ENCODE assay signal across 23 cellular contexts in genomic region chr22:50197000-50197800, GRCh38. TPM values are rescaled to one million over a fixed set of nuclear protein-coding genes. Genes with fewer than 3 reads are reported as not detected.
DNase-seq lines count a peak whose midpoint lies in the region; ATAC-seq and TF ChIP-seq lines count a peak whose summit lies in the region.
"Had no signal": no experiment of that assay in that cellular context is flagged by ENCODE, and none has a peak within 500 bp of the region (broad histone marks: within the 10 kb centered on the region; RNA-seq: fewer than 3 reads in every experiment).

No MANE protein-coding gene starts in this region.

- no peak overlapping the region for H3K27ac ChIP-seq in right cardiac atrium (ENCODE audit: low read length)
- peak overlapping the region; percentile 18 for H3K27ac ChIP-seq in neutrophil
- H3K27ac ChIP-seq: colonic mucosa, heart left ventricle, sigmoid colon, testis, uterus had no signal

- no peaks in the 10 kb centered on the region for H3K9me3 ChIP-seq in right cardiac atrium (ENCODE audit: control insufficient read depth, low read length)
- H3K9me3 ChIP-seq in neutrophil: no peaks in the 10 kb centered on the region
- no peaks in the 10 kb centered on the region for H3K9me3 ChIP-seq in MG63
- H3K9me3 ChIP-seq: colonic mucosa, heart left ventricle, sigmoid colon, testis, uterus had no signal

- WGBS in right cardiac atrium: 88% methylated on average over 23 of the region's 23 CpGs

- ATAC-seq in right cardiac atrium (no peak), left cardiac atrium (no peak)
- ATAC-seq: activated CD8-positive, alpha-beta memory T cell treated with anti-CD3 and anti-CD28 coated beads, Interleukin-2, amount 10 ng/mL, durations not matched to agents 7 days and 5 days; effector memory CD8-positive, alpha-beta T cell; GM23338; heart left ventricle had no signal

- intact Hi-C loops in right cardiac atrium (cut with DNase I) (no loop called here), left cardiac atrium (cut with DNase I) (no loop called here)

- H3K4me3 ChIP-seq in right cardiac atrium (ENCODE audit: low read length) (no peak overlapping the region), neutrophil (ENCODE audit: low read depth in 1 of 2, low read length in 1 of 2) (no peak overlapping the region), MG63 (no peak overlapping the region)
- H3K4me3 ChIP-seq: colonic mucosa, GM23338, heart left ventricle, lung, sigmoid colon, testis, uterus had no signal

- H3K36me3 ChIP-seq in neutrophil (peaks cover 63% of the 10 kb centered on the region), MG63 (peaks cover 24% of the 10 kb centered on the region)
- H3K36me3 ChIP-seq: uterus had no signal

- H3K27me3 ChIP-seq in right cardiac atrium (ENCODE audit: control insufficient read depth, insufficient read depth) (no peaks in the 10 kb centered on the region), neutrophil (no peaks in the 10 kb centered on the region), MG63 (no peaks in the 10 kb centered on the region)
- H3K27me3 ChIP-seq: colonic mucosa, heart left ventricle, sigmoid colon, testis, uterus had no signal

- TF ChIP-seq CTCF in neutrophil (IDR thresholded peaks at IDR 0.05): no peak

- DNase-seq in right cardiac atrium (peak in 2 of 3 donors; percentile 51 to 62), left cardiac atrium (no peak), MG63 (no peak)
- DNase-seq: activated CD4-positive, alpha-beta T cell treated with anti-CD3 and anti-CD28 coated beads for 4 hours; activated CD8-positive, alpha-beta memory T cell treated with anti-CD3 and anti-CD28 coated beads, Interleukin-2, amount 10 ng/mL, durations not matched to agents 7 days and 5 days; colonic mucosa; COR-L47; DMS79 treated with DMSO at 0.1 percent for 48 hours; effector memory CD8-positive, alpha-beta T cell; foreskin fibroblast; kidney glomerular epithelial cell; NCI-H2029 treated with DMSO at 0.1 percent for 48 hours; NCI-H226; RPMI8226; sigmoid colon; stimulated activated naive CD4-positive, alpha-beta T cell treated with Interleukin-2 at 50 U/mL for 16 hours; testis; uterus had no signal

- H3K4me1 ChIP-seq in right cardiac atrium (ENCODE audit: control insufficient read depth, insufficient read depth, low read length) (peaks cover 1% of the 10 kb centered on the region), neutrophil (ENCODE audit: control insufficient read depth in 1 of 2, insufficient read depth in 1 of 2, low read depth in 1 of 2, low read length in 1 of 2) (peaks cover 34 to 38% of the 10 kb centered on the region in 2 experiments)
- H3K4me1 ChIP-seq: uterus had no signal

RNA-seq across cellular contexts. Expression of gene SELENOO, which starts 3.6 kb away (rescaled TPM):
- total RNA-seq in right cardiac atrium: 10 to 100 TPM; 14.6 to 16.3 (median 15.3) TPM
- polyA plus RNA-seq in right cardiac atrium: 17.1 TPM
- total RNA-seq in left cardiac atrium: 10 to 100 TPM; 11.7 to 15.0 TPM
- 6.5 and 13.8 TPM in 2 replicates for total RNA-seq in MG63 (2014; rRNA removed; shearing (Covaris generic); ENCODE audit: low replicate concordance)

RNA-seq across cellular contexts. Expression of gene TRABD, which starts 11.5 kb away (rescaled TPM):
- total RNA-seq in right cardiac atrium (10 to 100 TPM; 16.7 to 23.2 (median 20.7) TPM), left cardiac atrium (10 to 100 TPM; 19.6 to 26.1 TPM)
- 25.5 TPM for polyA plus RNA-seq in right cardiac atrium
- 38.8 and 49.9 TPM in 2 replicates for total RNA-seq in MG63 (2014; rRNA removed; shearing (Covaris generic); ENCODE audit: low replicate concordance)

RNA-seq across cellular contexts. Expression of gene PANX2, which starts 26.7 kb away (rescaled TPM):
- total RNA-seq in right cardiac atrium (1 to 10 TPM in 2 of 4 donors, under 1 TPM in 2; 0.43 to 2.1 (median 1.3) TPM), left cardiac atrium (1 to 10 TPM in 1 of 2 donors, under 1 TPM in 1; 0.89 to 1.1 TPM)
- polyA plus RNA-seq in right cardiac atrium: 0.68 TPM
- 0.12 and 0.79 TPM in 2 replicates for total RNA-seq in MG63 (2014; rRNA removed; shearing (Covaris generic); ENCODE audit: low replicate concordance)
- total RNA-seq: colonic mucosa had no signal
- polyA plus RNA-seq: IgD-negative memory B cell had no signal

RNA-seq across cellular contexts. Expression of gene TUBGCP6, which starts 47.6 kb away (rescaled TPM):
- total RNA-seq in right cardiac atrium: 10 to 100 TPM; 20.6 to 22.8 (median 22.6) TPM
- 20.4 TPM for polyA plus RNA-seq in right cardiac atrium
- 10 to 100 TPM; 20.4 to 22.0 TPM for total RNA-seq in left cardiac atrium
- 11.8 and 17.2 TPM in 2 replicates for total RNA-seq in MG63 (2014; rRNA removed; shearing (Covaris generic); ENCODE audit: low replicate concordance)

RNA-seq across cellular contexts. Expression of gene HDAC10, which starts 53.9 kb away (rescaled TPM):
- 10 to 100 TPM in 2 of 4 donors, 1 to 10 TPM in 2; 8.7 to 13.5 (median 11.6) TPM for total RNA-seq in right cardiac atrium
- 11.6 TPM for polyA plus RNA-seq in right cardiac atrium
- 10 to 100 TPM; 11.2 to 14.2 TPM for total RNA-seq in left cardiac atrium
- 8.5 and 21.5 TPM in 2 replicates for total RNA-seq in MG63 (2014; rRNA removed; shearing (Covaris generic); ENCODE audit: low replicate concordance)

Comparison
In these comparisons a context has a peak if more than half of its experiments do, and no peak if none do; other contexts are left out.
1. DNase-seq: peak in right cardiac atrium (2 of 3); none in left cardiac atrium (single experiment) and MG63 (single experiment).